Comparison of ENCODE assay signal across 1 cellular context in the genomic region with DNA sequence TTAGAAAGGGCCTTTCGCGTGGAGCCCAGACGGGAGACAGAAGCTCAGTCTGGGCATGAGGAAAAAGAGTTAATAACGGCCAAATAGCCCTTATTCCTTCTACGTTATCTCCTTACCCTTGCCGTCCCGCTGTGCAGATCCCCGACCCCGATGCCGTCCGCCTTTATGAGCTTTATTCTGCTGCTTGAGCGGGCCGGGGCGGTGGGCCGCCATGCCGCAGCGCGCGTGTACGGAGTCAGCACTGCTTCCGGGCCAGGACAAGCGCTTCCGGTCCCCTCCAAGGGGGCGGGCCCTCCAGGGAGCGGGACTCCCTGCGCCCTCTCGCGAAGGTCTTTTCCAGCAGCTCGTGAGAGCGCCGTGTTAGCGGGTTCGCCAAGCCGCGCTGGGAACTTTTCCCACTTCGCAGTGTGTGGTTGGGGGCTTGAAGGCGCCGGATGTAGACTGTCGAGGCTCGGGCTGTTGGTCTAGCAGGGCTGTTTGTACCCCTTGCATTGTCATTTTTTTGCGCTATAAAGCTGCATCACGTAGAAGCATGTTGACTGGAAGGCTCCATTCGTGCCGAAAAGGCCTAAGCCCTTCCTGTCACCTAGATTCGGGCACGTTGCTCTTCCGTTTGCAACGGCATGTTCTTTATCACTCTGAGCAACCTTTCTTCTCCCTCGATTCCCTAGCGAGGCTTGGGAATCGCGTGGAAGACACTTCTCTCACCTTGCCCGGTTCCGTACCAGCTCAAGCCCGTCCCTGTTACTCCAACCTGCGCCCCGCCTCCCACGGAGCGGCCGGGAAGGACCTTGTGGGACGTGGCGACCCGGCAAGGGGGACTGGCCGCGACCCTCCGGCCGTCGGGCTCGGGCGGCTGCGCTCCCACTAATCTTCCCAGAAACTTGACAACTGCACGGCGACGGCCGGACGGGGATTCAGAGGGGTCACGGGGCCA.
TF ChIP-seq lines count a peak whose summit lies in the region.

TSS of gene TSR1 (minus strand) at position 243 of the 937 bp plus-strand sequence. CDS start at position 213, 30 bp downstream.

TF ChIP-seq in HepG2, 621 proteins besides CTCF, POLR2A, EP300 and RAD21 (continued from another document and continues in another):
- 0 out of 2 replicates have a peak, but pooled peaks have one; percentile 75 for TF ChIP-seq ATF5 (CRISPR knock-in tag; IDR thresholded peaks at IDR 0.05; ENCODE audit: low read depth)
- no peak for TF ChIP-seq ZSCAN12 (CRISPR knock-in tag; IDR thresholded peaks at IDR 0.05)
- peak; percentile 68; the same call in 1 of the 2 replicates for TF ChIP-seq JUND (CRISPR knock-in tag; IDR thresholded peaks at IDR 0.05)
- no peak for TF ChIP-seq ZNF207 (IDR thresholded peaks at IDR 0.05; ENCODE audit: borderline replicate concordance)
- TF ChIP-seq SETDB1 (CRISPR knock-in tag; IDR thresholded peaks at IDR 0.05; ENCODE audit: borderline replicate concordance), result no peak
- peak; percentile 76; the same call in 1 of the 2 replicates for TF ChIP-seq BRCA1 (CRISPR knock-in tag; IDR thresholded peaks at IDR 0.05)
- TF ChIP-seq NPAS2 (CRISPR knock-in tag; IDR thresholded peaks at IDR 0.05; ENCODE audit: borderline replicate concordance), result no peak
- TF ChIP-seq ZNF792 (CRISPR knock-in tag; IDR thresholded peaks at IDR 0.05), result no peak
- TF ChIP-seq MXD4 (CRISPR knock-in tag; IDR thresholded peaks at IDR 0.05), result peak; percentile 93
- TF ChIP-seq ZNF354B (CRISPR knock-in tag; IDR thresholded peaks at IDR 0.05), result no peak
- no peak; the same call in 1 of the 2 replicates for TF ChIP-seq CBX5 (CRISPR knock-in tag; IDR thresholded peaks at IDR 0.05; ENCODE audit: borderline replicate concordance)
- TF ChIP-seq NR2F2 (IDR thresholded peaks at IDR 0.05; ENCODE audit: borderline replicate concordance, low read depth), result peak; percentile 48; the same call in 1 of the 2 replicates
- peak; percentile 82; the same call in 1 of the 2 replicates for TF ChIP-seq ZNF737 (CRISPR knock-in tag; IDR thresholded peaks at IDR 0.05; ENCODE audit: borderline replicate concordance)
- no peak for TF ChIP-seq MAFG (CRISPR knock-in tag; IDR thresholded peaks at IDR 0.05)
- peak; percentile 92 for TF ChIP-seq KMT2B (CRISPR knock-in tag; IDR thresholded peaks at IDR 0.05)
- TF ChIP-seq ARNT2 (CRISPR knock-in tag; IDR thresholded peaks at IDR 0.05; ENCODE audit: low read depth), result peak; percentile 88
- TF ChIP-seq SMARCE1 (IDR thresholded peaks at IDR 0.05; ENCODE audit: borderline replicate concordance), result no peak
- TF ChIP-seq PCBP1 (IDR thresholded peaks at IDR 0.05; ENCODE audit: borderline replicate concordance, low read depth, low read length), result no peak
- TF ChIP-seq, protein P1, sequence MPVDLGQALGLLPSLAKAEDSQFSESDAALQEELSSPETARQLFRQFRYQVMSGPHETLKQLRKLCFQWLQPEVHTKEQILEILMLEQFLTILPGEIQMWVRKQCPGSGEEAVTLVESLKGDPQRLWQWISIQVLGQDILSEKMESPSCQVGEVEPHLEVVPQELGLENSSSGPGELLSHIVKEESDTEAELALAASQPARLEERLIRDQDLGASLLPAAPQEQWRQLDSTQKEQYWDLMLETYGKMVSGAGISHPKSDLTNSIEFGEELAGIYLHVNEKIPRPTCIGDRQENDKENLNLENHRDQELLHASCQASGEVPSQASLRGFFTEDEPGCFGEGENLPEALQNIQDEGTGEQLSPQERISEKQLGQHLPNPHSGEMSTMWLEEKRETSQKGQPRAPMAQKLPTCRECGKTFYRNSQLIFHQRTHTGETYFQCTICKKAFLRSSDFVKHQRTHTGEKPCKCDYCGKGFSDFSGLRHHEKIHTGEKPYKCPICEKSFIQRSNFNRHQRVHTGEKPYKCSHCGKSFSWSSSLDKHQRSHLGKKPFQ (CRISPR knock-in tag; IDR thresholded peaks at IDR 0.05; ENCODE audit: insufficient replicate concordance), result peak; percentile 94
- peak; percentile 94 for TF ChIP-seq ZFP36L1 (CRISPR knock-in tag; IDR thresholded peaks at IDR 0.05)
- peak; percentile 74; the same call in 1 of the 2 replicates for TF ChIP-seq HDAC2 (CRISPR knock-in tag; IDR thresholded peaks at IDR 0.05)
- TF ChIP-seq SRF (IDR thresholded peaks at IDR 0.05; ENCODE audit: low read depth, low read length), result no peak
- TF ChIP-seq STAG1 (CRISPR knock-in tag; IDR thresholded peaks at IDR 0.05), result peak; percentile 31; the same call in 1 of the 2 replicates
- TF ChIP-seq DNMT3B (CRISPR knock-in tag; conservative IDR thresholded peaks at IDR 0.05), result peak; percentile 65; the same call in 1 of the 2 replicates
- TF ChIP-seq TMF1 (CRISPR knock-in tag; IDR thresholded peaks at IDR 0.05; ENCODE audit: low read depth), result peak; percentile 82
- TF ChIP-seq SALL1 (CRISPR knock-in tag; IDR thresholded peaks at IDR 0.05), result peak; percentile 79
- peak; percentile 81 for TF ChIP-seq HIVEP1 (CRISPR knock-in tag; IDR thresholded peaks at IDR 0.05)
- no peak for TF ChIP-seq HNRNPUL1 (IDR thresholded peaks at IDR 0.05; ENCODE audit: low read depth, low read length)
- peak; percentile 89 for TF ChIP-seq ZNF329 (CRISPR knock-in tag; IDR thresholded peaks at IDR 0.05; ENCODE audit: low read depth)
- TF ChIP-seq ZNF138 (CRISPR knock-in tag; IDR thresholded peaks at IDR 0.05; ENCODE audit: low read depth), result 0 out of 2 replicates have a peak, but pooled peaks have one; percentile 45
- peak; percentile 82; the same call in 1 of the 2 replicates for TF ChIP-seq MTF2 (CRISPR knock-in tag; IDR thresholded peaks at IDR 0.05; ENCODE audit: borderline replicate concordance)
- no peak for TF ChIP-seq REXO4 (CRISPR knock-in tag; IDR thresholded peaks at IDR 0.05; ENCODE audit: borderline replicate concordance)
- TF ChIP-seq ZNF234 (CRISPR knock-in tag; conservative IDR thresholded peaks at IDR 0.05), result no peak
- no peak for TF ChIP-seq AHDC1 (CRISPR knock-in tag; IDR thresholded peaks at IDR 0.05; ENCODE audit: borderline replicate concordance)
- no peak; the same call in 1 of the 2 replicates for TF ChIP-seq SMAD3 (CRISPR knock-in tag; IDR thresholded peaks at IDR 0.05)
- no peak for TF ChIP-seq GLI4 (CRISPR knock-in tag; IDR thresholded peaks at IDR 0.05; ENCODE audit: borderline replicate concordance)
- peak; percentile 51; the same call in 1 of the 2 replicates for TF ChIP-seq TBX2 (CRISPR knock-in tag; IDR thresholded peaks at IDR 0.05; ENCODE audit: borderline replicate concordance)
- no peak for TF ChIP-seq RAD51 (IDR thresholded peaks at IDR 0.05; ENCODE audit: borderline replicate concordance)
- TF ChIP-seq, protein P2, sequence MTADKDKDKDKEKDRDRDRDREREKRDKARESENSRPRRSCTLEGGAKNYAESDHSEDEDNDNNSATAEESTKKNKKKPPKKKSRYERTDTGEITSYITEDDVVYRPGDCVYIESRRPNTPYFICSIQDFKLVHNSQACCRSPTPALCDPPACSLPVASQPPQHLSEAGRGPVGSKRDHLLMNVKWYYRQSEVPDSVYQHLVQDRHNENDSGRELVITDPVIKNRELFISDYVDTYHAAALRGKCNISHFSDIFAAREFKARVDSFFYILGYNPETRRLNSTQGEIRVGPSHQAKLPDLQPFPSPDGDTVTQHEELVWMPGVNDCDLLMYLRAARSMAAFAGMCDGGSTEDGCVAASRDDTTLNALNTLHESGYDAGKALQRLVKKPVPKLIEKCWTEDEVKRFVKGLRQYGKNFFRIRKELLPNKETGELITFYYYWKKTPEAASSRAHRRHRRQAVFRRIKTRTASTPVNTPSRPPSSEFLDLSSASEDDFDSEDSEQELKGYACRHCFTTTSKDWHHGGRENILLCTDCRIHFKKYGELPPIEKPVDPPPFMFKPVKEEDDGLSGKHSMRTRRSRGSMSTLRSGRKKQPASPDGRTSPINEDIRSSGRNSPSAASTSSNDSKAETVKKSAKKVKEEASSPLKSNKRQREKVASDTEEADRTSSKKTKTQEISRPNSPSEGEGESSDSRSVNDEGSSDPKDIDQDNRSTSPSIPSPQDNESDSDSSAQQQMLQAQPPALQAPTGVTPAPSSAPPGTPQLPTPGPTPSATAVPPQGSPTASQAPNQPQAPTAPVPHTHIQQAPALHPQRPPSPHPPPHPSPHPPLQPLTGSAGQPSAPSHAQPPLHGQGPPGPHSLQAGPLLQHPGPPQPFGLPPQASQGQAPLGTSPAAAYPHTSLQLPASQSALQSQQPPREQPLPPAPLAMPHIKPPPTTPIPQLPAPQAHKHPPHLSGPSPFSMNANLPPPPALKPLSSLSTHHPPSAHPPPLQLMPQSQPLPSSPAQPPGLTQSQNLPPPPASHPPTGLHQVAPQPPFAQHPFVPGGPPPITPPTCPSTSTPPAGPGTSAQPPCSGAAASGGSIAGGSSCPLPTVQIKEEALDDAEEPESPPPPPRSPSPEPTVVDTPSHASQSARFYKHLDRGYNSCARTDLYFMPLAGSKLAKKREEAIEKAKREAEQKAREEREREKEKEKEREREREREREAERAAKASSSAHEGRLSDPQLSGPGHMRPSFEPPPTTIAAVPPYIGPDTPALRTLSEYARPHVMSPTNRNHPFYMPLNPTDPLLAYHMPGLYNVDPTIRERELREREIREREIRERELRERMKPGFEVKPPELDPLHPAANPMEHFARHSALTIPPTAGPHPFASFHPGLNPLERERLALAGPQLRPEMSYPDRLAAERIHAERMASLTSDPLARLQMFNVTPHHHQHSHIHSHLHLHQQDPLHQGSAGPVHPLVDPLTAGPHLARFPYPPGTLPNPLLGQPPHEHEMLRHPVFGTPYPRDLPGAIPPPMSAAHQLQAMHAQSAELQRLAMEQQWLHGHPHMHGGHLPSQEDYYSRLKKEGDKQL (CRISPR knock-in tag; IDR thresholded peaks at IDR 0.05; ENCODE audit: low read depth), result no peak
- TF ChIP-seq CENPX (CRISPR knock-in tag; IDR thresholded peaks at IDR 0.05), result no peak
- TF ChIP-seq KAT7 (CRISPR knock-in tag; IDR thresholded peaks at IDR 0.05; ENCODE audit: borderline replicate concordance), result peak; percentile 41; the same call in 1 of the 2 replicates
- peak; percentile 39; the same call in 1 of the 2 replicates for TF ChIP-seq NCOA2 (CRISPR knock-in tag; IDR thresholded peaks at IDR 0.05)
- TF ChIP-seq, protein P3, sequence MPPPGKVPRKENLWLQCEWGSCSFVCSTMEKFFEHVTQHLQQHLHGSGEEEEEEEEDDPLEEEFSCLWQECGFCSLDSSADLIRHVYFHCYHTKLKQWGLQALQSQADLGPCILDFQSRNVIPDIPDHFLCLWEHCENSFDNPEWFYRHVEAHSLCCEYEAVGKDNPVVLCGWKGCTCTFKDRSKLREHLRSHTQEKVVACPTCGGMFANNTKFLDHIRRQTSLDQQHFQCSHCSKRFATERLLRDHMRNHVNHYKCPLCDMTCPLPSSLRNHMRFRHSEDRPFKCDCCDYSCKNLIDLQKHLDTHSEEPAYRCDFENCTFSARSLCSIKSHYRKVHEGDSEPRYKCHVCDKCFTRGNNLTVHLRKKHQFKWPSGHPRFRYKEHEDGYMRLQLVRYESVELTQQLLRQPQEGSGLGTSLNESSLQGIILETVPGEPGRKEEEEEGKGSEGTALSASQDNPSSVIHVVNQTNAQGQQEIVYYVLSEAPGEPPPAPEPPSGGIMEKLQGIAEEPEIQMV (CRISPR knock-in tag; IDR thresholded peaks at IDR 0.05; ENCODE audit: low read depth), result no peak; the same call in 1 of the 2 replicates
- TF ChIP-seq ZNF749 (CRISPR knock-in tag; IDR thresholded peaks at IDR 0.05; ENCODE audit: borderline replicate concordance), result peak; percentile 74
- TF ChIP-seq TEAD3 (CRISPR knock-in tag; optimal IDR thresholded peaks at IDR 0.05; ENCODE audit: borderline replicate concordance), result no peak
- peak; percentile 53 for TF ChIP-seq U2AF1 (optimal IDR thresholded peaks at IDR 0.05; ENCODE audit: low read depth, low read length)
- peak; percentile 100 for TF ChIP-seq NR2C2 (CRISPR knock-in tag; IDR thresholded peaks at IDR 0.05; ENCODE audit: borderline replicate concordance)
- 0 out of 2 replicates have a peak, but pooled peaks have one; percentile 28 for TF ChIP-seq NCOA1 (CRISPR knock-in tag; IDR thresholded peaks at IDR 0.05)
- TF ChIP-seq ZBTB20 (CRISPR knock-in tag; IDR thresholded peaks at IDR 0.05; ENCODE audit: borderline replicate concordance, low read depth), result no peak
- TF ChIP-seq JDP2 (CRISPR knock-in tag; IDR thresholded peaks at IDR 0.05; ENCODE audit: borderline replicate concordance), result no peak
- TF ChIP-seq ZNF589 (CRISPR knock-in tag; conservative IDR thresholded peaks at IDR 0.05), result peak; percentile 59
- TF ChIP-seq NFKBIZ (CRISPR knock-in tag; IDR thresholded peaks at IDR 0.05), result no peak
- peak; percentile 95 for TF ChIP-seq RBFOX2 (IDR thresholded peaks at IDR 0.05; ENCODE audit: low read depth, low read length)
- TF ChIP-seq SALL2 (CRISPR knock-in tag; IDR thresholded peaks at IDR 0.05), result peak; percentile 34; the same call in 1 of the 2 replicates
